1 cellular context compared by ENCODE assay signal in the genomic region with DNA sequence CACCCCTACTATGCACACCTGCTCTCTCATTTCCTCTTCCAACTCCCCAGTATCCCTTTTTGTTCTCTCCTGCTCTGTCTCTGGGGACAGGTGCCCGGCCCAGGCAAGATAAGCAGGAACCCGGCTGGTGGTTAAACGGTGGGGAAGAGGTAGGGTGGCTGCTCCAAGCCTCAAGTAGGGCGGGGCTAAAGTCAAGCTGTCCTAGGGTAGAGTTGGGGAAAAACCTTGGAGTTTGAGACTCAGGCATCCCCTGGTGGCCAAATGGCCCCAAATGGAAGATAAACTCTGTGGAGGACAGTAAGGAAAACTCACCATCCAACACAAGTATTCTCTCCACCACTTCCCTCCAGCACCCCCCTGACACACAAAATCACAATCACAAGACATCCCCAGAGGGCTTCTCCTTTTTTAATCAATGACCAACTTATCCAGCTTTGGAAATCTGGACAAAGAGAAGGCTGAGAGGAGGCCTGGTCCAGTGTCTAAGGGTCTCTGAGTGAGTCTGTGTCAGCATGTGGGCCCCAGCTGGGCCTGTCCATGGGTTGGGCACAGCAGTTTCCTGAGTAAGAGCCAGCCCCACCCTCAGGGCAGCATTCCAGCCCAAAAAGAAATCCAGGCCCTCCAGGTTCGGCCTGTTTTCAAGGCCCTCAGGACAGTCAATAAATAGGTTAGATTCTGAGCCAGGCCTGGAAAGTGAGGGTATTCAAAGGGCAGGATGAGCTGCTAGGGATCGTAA.
TF ChIP-seq lines count a peak whose summit lies in the region.

No MANE protein-coding gene starts in this region.

TF ChIP-seq in GM23338, 12 proteins besides CTCF, POLR2A, EP300 and RAD21 (continued from another document):
- TF ChIP-seq, protein P1, sequence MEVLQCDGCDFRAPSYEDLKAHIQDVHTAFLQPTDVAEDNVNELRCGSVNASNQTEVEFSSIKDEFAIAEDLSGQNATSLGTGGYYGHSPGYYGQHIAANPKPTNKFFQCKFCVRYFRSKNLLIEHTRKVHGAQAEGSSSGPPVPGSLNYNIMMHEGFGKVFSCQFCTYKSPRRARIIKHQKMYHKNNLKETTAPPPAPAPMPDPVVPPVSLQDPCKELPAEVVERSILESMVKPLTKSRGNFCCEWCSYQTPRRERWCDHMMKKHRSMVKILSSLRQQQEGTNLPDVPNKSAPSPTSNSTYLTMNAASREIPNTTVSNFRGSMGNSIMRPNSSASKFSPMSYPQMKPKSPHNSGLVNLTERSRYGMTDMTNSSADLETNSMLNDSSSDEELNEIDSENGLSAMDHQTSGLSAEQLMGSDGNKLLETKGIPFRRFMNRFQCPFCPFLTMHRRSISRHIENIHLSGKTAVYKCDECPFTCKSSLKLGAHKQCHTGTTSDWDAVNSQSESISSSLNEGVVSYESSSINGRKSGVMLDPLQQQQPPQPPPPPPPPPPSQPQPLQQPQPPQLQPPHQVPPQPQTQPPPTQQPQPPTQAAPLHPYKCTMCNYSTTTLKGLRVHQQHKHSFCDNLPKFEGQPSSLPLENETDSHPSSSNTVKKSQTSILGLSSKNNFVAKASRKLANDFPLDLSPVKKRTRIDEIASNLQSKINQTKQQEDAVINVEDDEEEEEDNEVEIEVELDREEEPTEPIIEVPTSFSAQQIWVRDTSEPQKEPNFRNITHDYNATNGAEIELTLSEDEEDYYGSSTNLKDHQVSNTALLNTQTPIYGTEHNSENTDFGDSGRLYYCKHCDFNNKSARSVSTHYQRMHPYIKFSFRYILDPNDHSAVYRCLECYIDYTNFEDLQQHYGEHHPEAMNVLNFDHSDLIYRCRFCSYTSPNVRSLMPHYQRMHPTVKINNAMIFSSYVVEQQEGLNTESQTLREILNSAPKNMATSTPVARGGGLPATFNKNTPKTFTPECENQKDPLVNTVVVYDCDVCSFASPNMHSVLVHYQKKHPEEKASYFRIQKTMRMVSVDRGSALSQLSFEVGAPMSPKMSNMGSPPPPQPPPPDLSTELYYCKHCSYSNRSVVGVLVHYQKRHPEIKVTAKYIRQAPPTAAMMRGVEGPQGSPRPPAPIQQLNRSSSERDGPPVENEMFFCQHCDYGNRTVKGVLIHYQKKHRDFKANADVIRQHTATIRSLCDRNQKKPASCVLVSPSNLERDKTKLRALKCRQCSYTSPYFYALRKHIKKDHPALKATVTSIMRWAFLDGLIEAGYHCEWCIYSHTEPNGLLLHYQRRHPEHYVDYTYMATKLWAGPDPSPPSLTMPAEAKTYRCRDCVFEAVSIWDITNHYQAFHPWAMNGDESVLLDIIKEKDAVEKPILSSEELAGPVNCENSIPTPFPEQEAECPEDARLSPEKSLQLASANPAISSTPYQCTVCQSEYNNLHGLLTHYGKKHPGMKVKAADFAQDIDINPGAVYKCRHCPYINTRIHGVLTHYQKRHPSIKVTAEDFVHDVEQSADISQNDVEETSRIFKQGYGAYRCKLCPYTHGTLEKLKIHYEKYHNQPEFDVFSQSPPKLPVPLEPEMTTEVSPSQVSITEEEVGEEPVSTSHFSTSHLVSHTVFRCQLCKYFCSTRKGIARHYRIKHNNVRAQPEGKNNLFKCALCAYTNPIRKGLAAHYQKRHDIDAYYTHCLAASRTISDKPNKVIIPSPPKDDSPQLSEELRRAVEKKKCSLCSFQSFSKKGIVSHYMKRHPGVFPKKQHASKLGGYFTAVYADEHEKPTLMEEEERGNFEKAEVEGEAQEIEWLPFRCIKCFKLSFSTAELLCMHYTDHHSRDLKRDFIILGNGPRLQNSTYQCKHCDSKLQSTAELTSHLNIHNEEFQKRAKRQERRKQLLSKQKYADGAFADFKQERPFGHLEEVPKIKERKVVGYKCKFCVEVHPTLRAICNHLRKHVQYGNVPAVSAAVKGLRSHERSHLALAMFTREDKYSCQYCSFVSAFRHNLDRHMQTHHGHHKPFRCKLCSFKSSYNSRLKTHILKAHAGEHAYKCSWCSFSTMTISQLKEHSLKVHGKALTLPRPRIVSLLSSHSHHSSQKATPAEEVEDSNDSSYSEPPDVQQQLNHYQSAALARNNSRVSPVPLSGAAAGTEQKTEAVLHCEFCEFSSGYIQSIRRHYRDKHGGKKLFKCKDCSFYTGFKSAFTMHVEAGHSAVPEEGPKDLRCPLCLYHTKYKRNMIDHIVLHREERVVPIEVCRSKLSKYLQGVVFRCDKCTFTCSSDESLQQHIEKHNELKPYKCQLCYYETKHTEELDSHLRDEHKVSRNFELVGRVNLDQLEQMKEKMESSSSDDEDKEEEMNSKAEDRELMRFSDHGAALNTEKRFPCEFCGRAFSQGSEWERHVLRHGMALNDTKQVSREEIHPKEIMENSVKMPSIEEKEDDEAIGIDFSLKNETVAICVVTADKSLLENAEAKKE (CRISPR knock-in tag; IDR thresholded peaks at IDR 0.05) = no peak
- TF ChIP-seq ZNF114 (CRISPR knock-in tag; IDR thresholded peaks at IDR 0.05) (no peak), NANOG (IDR thresholded peaks at IDR 0.05; ENCODE audit: borderline replicate concordance) (no peak)
